Comparison of ENCODE assay signal across 28 cellular contexts in the genomic region with DNA sequence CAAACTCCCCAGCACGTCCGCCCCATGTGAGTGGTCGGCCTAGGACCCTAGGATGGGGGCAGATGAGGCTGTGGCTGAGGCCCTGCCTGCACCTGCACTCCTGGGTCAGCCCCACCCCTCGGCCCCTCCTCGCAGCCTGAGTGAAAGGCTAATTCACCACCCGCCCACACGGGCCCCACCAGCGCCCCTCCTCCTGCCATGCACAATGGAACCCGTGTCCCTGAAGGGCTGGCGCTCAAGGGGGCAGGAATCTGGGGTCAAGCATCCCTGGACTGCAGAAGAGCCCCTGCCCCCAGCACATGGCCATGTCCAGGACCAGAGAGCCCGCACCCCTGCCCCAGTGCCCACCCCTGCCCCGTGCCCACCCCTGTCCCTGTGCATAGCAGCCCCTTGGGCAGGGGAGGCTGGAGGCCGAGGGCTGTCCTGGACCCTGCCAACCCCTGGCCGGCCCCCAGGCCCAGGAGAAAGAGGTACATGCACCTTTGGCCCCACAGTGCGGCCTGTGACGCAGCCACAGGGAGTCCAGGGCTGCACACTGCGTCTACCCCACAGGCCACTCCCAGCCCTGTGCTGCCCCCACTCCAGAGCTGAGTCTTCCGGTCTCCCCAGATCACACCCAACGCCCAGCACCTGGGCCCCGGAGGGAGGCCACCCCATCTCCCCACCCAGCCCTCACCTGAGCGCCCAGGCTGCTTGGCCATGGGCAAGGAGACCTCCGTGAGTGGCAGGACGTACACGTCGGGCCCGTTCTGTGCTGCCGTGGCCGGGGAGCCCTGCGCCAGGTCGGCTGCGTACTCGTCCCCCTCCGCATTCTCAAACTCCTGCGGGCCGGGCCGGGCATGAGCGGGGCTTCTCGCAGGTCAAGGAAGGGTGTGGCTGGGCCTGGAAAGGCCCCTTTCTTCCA. TPM values are rescaled to one million over a fixed set of nuclear protein-coding genes. Genes with fewer than 3 reads are reported as not detected.
DNase-seq lines count a peak whose midpoint lies in the region; ATAC-seq and TF ChIP-seq lines count a peak whose summit lies in the region.
"Had no signal": no experiment of that assay in that cellular context is flagged by ENCODE, and none has a peak within 500 bp of the region (broad histone marks: within the 10 kb centered on the region; RNA-seq: fewer than 3 reads in every experiment).

No MANE protein-coding gene starts in this region.

- H3K9me3 ChIP-seq in BLaER1 (no peaks in the 10 kb centered on the region), left lung (no peaks in the 10 kb centered on the region)
- H3K9me3 ChIP-seq: ascending aorta, BE2C, heart left ventricle had no signal

- peaks cover 68% of the 10 kb centered on the region for H3K4me1 ChIP-seq in BLaER1
- H3K4me1 ChIP-seq in left lung = no peaks in the 10 kb centered on the region
- H3K4me1 ChIP-seq: ascending aorta had no signal

- intact Hi-C loops in left lung (cut with DNase I) = no loop called here

- no peaks in the 10 kb centered on the region for H3K4me1 Mint-ChIP-seq in natural killer cell treated with Interleukin-12 subunit alpha and Interleukin-12 subunit beta and Interleukin-15 and Interleukin-18, amount 100 ng/mL, for 72 hours (ENCODE audit: low read depth in 2 of 2)
- H3K4me1 Mint-ChIP-seq: endodermal cell, immature natural killer cell, nephron had no signal

- H3K36me3 ChIP-seq in BLaER1 (no peaks in the 10 kb centered on the region), left lung (peaks cover 0 to 24% of the 10 kb centered on the region in 2 donors)
- H3K36me3 ChIP-seq: ascending aorta, BE2C, heart left ventricle had no signal

- peaks cover 10% of the 10 kb centered on the region; the same call in 1 of the 2 replicates for H4K20me1 ChIP-seq in BLaER1

- H3K27me3 ChIP-seq in BLaER1 (no peaks in the 10 kb centered on the region), left lung (no peaks in the 10 kb centered on the region)
- H3K27me3 ChIP-seq: ascending aorta, BE2C, heart left ventricle had no signal

- H3K9me3 Mint-ChIP-seq in natural killer cell treated with Interleukin-12 subunit alpha and Interleukin-12 subunit beta and Interleukin-15 and Interleukin-18, amount 100 ng/mL, for 72 hours = no peaks in the 10 kb centered on the region
- H3K9me3 Mint-ChIP-seq: activated naive CD4-positive, alpha-beta T cell treated with anti-CD3 and anti-CD28 coated beads for 36 hours; activated T-cell treated with anti-CD3 and anti-CD28 coated beads, Interleukin-2, amount 50 U/mL, for 4 hours; endodermal cell; immature natural killer cell; nephron had no signal

- ATAC-seq in left lung (peak; percentile 54), HG03045 (IDR thresholded peaks at IDR 0.05; ENCODE audit: unreplicated experiment) (no peak)
- no peak for ATAC-seq in natural killer cell treated with Interleukin-12 subunit alpha and Interleukin-12 subunit beta and Interleukin-15 and Interleukin-18, amount 100 ng/mL, for 72 hours
- ATAC-seq: activated T-cell treated with anti-CD3 and anti-CD28 coated beads, Interleukin-2, amount 50 U/mL, for 4 hours; heart left ventricle; Right ventricle myocardium inferior had no signal

- H3K27ac Mint-ChIP-seq in natural killer cell treated with Interleukin-12 subunit alpha and Interleukin-12 subunit beta and Interleukin-15 and Interleukin-18, amount 100 ng/mL, for 72 hours = no peak overlapping the region
- H3K27ac Mint-ChIP-seq: activated naive CD4-positive, alpha-beta T cell treated with anti-CD3 and anti-CD28 coated beads for 36 hours; endodermal cell; immature natural killer cell; nephron had no signal

- no peaks in the 10 kb centered on the region for H3K27me3 Mint-ChIP-seq in natural killer cell treated with Interleukin-12 subunit alpha and Interleukin-12 subunit beta and Interleukin-15 and Interleukin-18, amount 100 ng/mL, for 72 hours

- peak in 55 of 61 donors; percentile 37 to 89 (median 71) for DNase-seq in caudate nucleus (lab: John Stamatoyannopoulos, UW)
- no peak for DNase-seq in left lung
- peak; percentile 78 for DNase-seq in pons (ENCODE audit: low spot score)
- no peak for DNase-seq in Kasumi-1 (lab: John Stamatoyannopoulos, UW)
- no peak for DNase-seq in natural killer cell treated with Interleukin-12 subunit alpha and Interleukin-12 subunit beta and Interleukin-15 and Interleukin-18, amount 100 ng/mL, for 72 hours (ENCODE audit: low spot score)
- no peak for DNase-seq in NCI-H524 (lab: John Stamatoyannopoulos, UW)
- DNase-seq: activated CD4-positive, alpha-beta T cell treated with anti-CD3 and anti-CD28 coated beads for 1 hour; activated CD8-positive, alpha-beta memory T cell treated with anti-CD3 and anti-CD28 coated beads for 24 hours; activated naive CD4-positive, alpha-beta T cell treated with anti-CD3 and anti-CD28 coated beads for 36 hours; activated T-cell treated with anti-CD3 and anti-CD28 coated beads, Interleukin-2, amount 50 U/mL, for 4 hours; BE2C; cerebellar nuclear complex; endodermal cell; heart left ventricle; immature natural killer cell; NCI-H1436 treated with DMSO at 0.1 percent for 48 hours; NCI-H69; stimulated activated CD4-positive, alpha-beta T cell treated with anti-CD3 and anti-CD28 coated beads, Interleukin-12 subunit alpha, Interleukin-12 subunit beta, amount 100 ng/mL, for 4 hours; SW 1271 had no signal

- no peak overlapping the region for H3K9ac ChIP-seq in BLaER1

- no peak overlapping the region for H3K4me3 Mint-ChIP-seq in natural killer cell treated with Interleukin-12 subunit alpha and Interleukin-12 subunit beta and Interleukin-15 and Interleukin-18, amount 100 ng/mL, for 72 hours
- H3K4me3 Mint-ChIP-seq: activated naive CD4-positive, alpha-beta T cell treated with anti-CD3 and anti-CD28 coated beads for 36 hours; activated T-cell treated with anti-CD3 and anti-CD28 coated beads, Interleukin-2, amount 50 U/mL, for 4 hours; endodermal cell; immature natural killer cell; nephron had no signal

- H3K4me3 ChIP-seq in BLaER1 (no peak overlapping the region), left lung (peak overlapping the region; percentile 9 to 44)
- H3K4me3 ChIP-seq: ascending aorta, heart left ventricle had no signal

- H3K27ac ChIP-seq in BLaER1 (peak overlapping the region; percentile 45), caudate nucleus (ENCODE audit: low read depth, low read length) (peak overlapping the region; percentile 99), left lung (peak overlapping the region; percentile 39 to 65)
- H3K27ac ChIP-seq: ascending aorta, heart left ventricle had no signal

- no peak for TF ChIP-seq CTCF in left lung (IDR thresholded peaks at IDR 0.05)

- peak overlapping the region; percentile 69 for H3K4me2 ChIP-seq in BLaER1

- no peaks in the 10 kb centered on the region for H3K36me3 Mint-ChIP-seq in natural killer cell treated with Interleukin-12 subunit alpha and Interleukin-12 subunit beta and Interleukin-15 and Interleukin-18, amount 100 ng/mL, for 72 hours
- H3K36me3 Mint-ChIP-seq: immature natural killer cell had no signal

RNA-seq across cellular contexts. Expression of a gene that starts 34.7 kb away (rescaled TPM):
- not detected for total RNA-seq in left lung
- not detected for total RNA-seq in natural killer cell treated with Interleukin-12 subunit alpha and Interleukin-12 subunit beta and Interleukin-15 and Interleukin-18, amount 100 ng/mL, for 72 hours
- total RNA-seq: A172; activated naive CD4-positive, alpha-beta T cell treated with anti-CD3 and anti-CD28 coated beads for 36 hours; activated T-cell treated with anti-CD3 and anti-CD28 coated beads, Interleukin-2, amount 50 U/mL, for 4 hours; ascending aorta; endodermal cell; heart left ventricle; lower leg skin; M059J; pulmonary artery endothelial cell; Right ventricle myocardium inferior had no signal

RNA-seq across cellular contexts. Expression of a gene that starts 35.4 kb away (rescaled TPM):
- total RNA-seq in left lung = 10 to 100 TPM; 26.7 to 48.5 TPM
- 1 to 10 TPM; 1.8 to 7.6 TPM for total RNA-seq in natural killer cell treated with Interleukin-12 subunit alpha and Interleukin-12 subunit beta and Interleukin-15 and Interleukin-18, amount 100 ng/mL, for 72 hours
- total RNA-seq: M059J had no signal

Comparison
In these comparisons a context has a peak if more than half of its experiments do, and no peak if none do; other contexts are left out.
1. H3K27ac ChIP-seq: peak in every context shown above with its lines; median percentile 99 in caudate nucleus; 52 in left lung; 45 in BLaER1.
2. DNase-seq: peak in caudate nucleus (55 of 61) and pons (single experiment); none in left lung (0 of 2), Kasumi-1 (0 of 2), natural killer cell treated with Interleukin-12 subunit alpha and Interleukin-12 subunit beta and Interleukin-15 and Interleukin-18, amount 100 ng/mL, for 72 hours (single experiment) and NCI-H524 (0 of 2).